Comparison of ENCODE assay signal across 8 cellular contexts in genomic region chr1:154730251-154730650, GRCh38.
DNase-seq lines count a peak whose midpoint lies in the region; ATAC-seq and TF ChIP-seq lines count a peak whose summit lies in the region.

No MANE protein-coding gene starts in this region.

- H3K9me3 ChIP-seq in esophagus muscularis mucosa, result no peaks in the 10 kb centered on the region

- H3K27me3 ChIP-seq in H7 (ENCODE audit: control insufficient read depth, insufficient read depth, low read length), result no peaks in the 10 kb centered on the region; the same call in none of the 2 replicates
- no peaks in the 10 kb centered on the region for H3K27me3 ChIP-seq in esophagus muscularis mucosa

- no peaks in the 10 kb centered on the region for H3K36me3 ChIP-seq in H7 (replicated peaks; ENCODE audit: control insufficient read depth, insufficient read depth, low read length)
- no peaks in the 10 kb centered on the region for H3K36me3 ChIP-seq in esophagus muscularis mucosa

- no peak for TF ChIP-seq POLR2A in esophagus muscularis mucosa (IDR thresholded peaks at IDR 0.05; ENCODE audit: low read depth)

- peak; percentile 71 for DNase-seq in H7
- DNase-seq in NCI-H510A (lab: John Stamatoyannopoulos, UW), result peak; percentile 81
- DNase-seq in esophagus muscularis mucosa (ENCODE audit: extremely low spot score), result no peak
- no peak for DNase-seq in sciatic nerve (ENCODE audit: low spot score)
- no peak for DNase-seq in stimulated activated CD4-positive, alpha-beta T cell treated with anti-CD3 and anti-CD28 coated beads, Interleukin-15, amount 100 ng/mL, for 24 hours
- DNase-seq in SW 1271 (lab: John Stamatoyannopoulos, UW), result no peak
- no peak for DNase-seq in T1000 (lab: John Stamatoyannopoulos, UW)

- WGBS in esophagus muscularis mucosa, result 85% methylated on average over 1 of the region's 1 CpG

- H3K4me3 ChIP-seq in H7 (ENCODE audit: insufficient read depth, low read depth, low read length) (no peak overlapping the region), esophagus muscularis mucosa (no peak overlapping the region)

- TF ChIP-seq CTCF in esophagus muscularis mucosa (IDR thresholded peaks at IDR 0.05), result no peak

- peaks cover 39 to 78% (median 74%) of the 10 kb centered on the region in 4 donors for H3K4me1 ChIP-seq in esophagus muscularis mucosa

- intact Hi-C loops in esophagus muscularis mucosa (cut with DNase I), result no loop called here
- intact Hi-C loops in sciatic nerve (cut with DNase I), result no loop called here

- H3K27ac ChIP-seq in esophagus muscularis mucosa (replicated peaks in 1 of 4), result peak overlapping the region; percentile 74 to 85 (median 75)

- ATAC-seq in sciatic nerve (peak; percentile 38), HG02610 (IDR thresholded peaks at IDR 0.05; ENCODE audit: unreplicated experiment) (no peak)

- TF ChIP-seq EP300 in esophagus muscularis mucosa (IDR thresholded peaks at IDR 0.05), result no peak

Comparison
In these comparisons a context has a peak if more than half of its experiments do, and no peak if none do; other contexts are left out.
1. DNase-seq: peak in H7 (single experiment) and NCI-H510A (single experiment); none in esophagus muscularis mucosa (single experiment), sciatic nerve (single experiment), stimulated activated CD4-positive, alpha-beta T cell treated with anti-CD3 and anti-CD28 coated beads, Interleukin-15, amount 100 ng/mL, for 24 hours (single experiment), SW 1271 (0 of 2) and T1000 (single experiment).